Comparison of ENCODE assay signal across 26 cellular contexts in the genomic region with DNA sequence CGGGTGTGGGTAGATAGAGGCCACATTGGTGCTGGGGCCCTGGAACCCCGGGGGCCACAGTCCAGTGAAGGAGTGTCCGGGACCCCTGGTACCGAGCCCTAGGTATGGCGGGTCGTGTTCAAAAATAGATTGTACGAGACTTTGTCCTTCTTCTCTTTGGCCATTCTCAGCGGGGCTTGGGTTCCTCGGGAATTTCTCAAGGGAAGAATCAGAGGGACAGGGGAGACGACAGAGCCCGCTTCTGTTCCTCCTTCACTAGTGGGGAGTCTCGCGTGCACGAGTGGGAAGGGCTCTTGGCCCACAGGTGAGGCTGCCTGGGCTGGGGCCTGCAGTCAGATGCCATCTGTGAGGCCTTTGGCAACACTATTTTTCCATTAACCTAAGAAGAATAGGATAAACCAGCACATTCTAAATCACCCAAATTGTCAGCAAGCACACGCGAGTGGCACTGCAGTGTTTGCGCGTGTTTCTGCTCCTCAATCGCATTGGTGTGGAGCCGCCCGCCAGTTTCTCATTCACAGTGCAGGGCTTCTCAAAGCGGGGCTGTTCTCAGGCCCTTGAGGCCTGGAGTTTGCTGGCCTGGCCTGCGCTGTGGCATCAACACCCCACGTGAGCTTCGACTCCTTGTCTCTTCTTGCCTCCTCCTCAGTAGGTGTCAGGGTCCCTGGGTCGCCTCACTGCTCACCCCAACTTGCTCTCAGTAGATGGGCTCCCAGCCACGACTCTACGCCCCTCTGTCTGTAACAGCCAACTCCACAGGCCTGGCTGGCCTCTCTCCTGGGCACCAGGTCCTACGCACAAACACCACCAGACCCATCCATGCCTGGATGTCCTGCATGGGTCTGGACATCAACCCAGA.
"Had no signal": no experiment of that assay in that cellular context is flagged by ENCODE, and none has a peak within 500 bp of the region (broad histone marks: within the 10 kb centered on the region; RNA-seq: fewer than 3 reads in every experiment).

No MANE protein-coding gene starts in this region.

- H3K4me3 Mint-ChIP-seq: activated naive CD4-positive, alpha-beta T cell treated with anti-CD3 and anti-CD28 coated beads for 36 hours; activated naive CD8-positive, alpha-beta T cell treated with anti-CD3 and anti-CD28 coated beads, Interleukin-2, amount 50 U/mL, for 24 hours; activated T-cell treated with anti-CD3 and anti-CD28 coated beads, Interleukin-2, amount 50 U/mL, for 72 hours; dendritic cell treated with granulocyte-macrophage colony-stimulating factor and Interleukin-4, amounts not matched to agents 40 ng/mL and 50 ng/mL, for 4 days; mesothelial cell of epicardium; nephron; stimulated activated memory B cell treated with anti-CD40 and anti-IgM and Interleukin-4, amounts not matched to agents 10 μg/mL and 1 μg/mL and 100 μg/mL, for 72 hours; T-helper 1 cell treated with Interleukin-12 subunit alpha and Interleukin-12 subunit beta and Interleukin-4 antibody, amounts not matched to agents 30 μg/mL and 1 μg/mL, for 36 hours; WTC11 had no signal

- H3K36me3 ChIP-seq: cardiac muscle cell, left lung, stomach, transverse colon, uterus had no signal

- H3K4me1 Mint-ChIP-seq: mesothelial cell of epicardium; nephron; stimulated activated memory B cell treated with anti-CD40 and anti-IgM and Interleukin-4, amounts not matched to agents 10 μg/mL and 1 μg/mL and 100 μg/mL, for 72 hours; WTC11 had no signal

- H3K36me3 Mint-ChIP-seq: mesothelial cell of epicardium; stimulated activated memory B cell treated with anti-CD40 and anti-IgM and Interleukin-4, amounts not matched to agents 10 μg/mL and 1 μg/mL and 100 μg/mL, for 72 hours had no signal

- H3K4me1 ChIP-seq: body of pancreas, left lung, uterus had no signal

- H3K27me3 ChIP-seq: body of pancreas, cardiac muscle cell, uterus had no signal

- H3K9me3 Mint-ChIP-seq: activated naive CD4-positive, alpha-beta T cell treated with anti-CD3 and anti-CD28 coated beads for 36 hours; activated naive CD8-positive, alpha-beta T cell treated with anti-CD3 and anti-CD28 coated beads, Interleukin-2, amount 50 U/mL, for 24 hours; activated T-cell treated with anti-CD3 and anti-CD28 coated beads, Interleukin-2, amount 50 U/mL, for 72 hours; dendritic cell treated with granulocyte-macrophage colony-stimulating factor and Interleukin-4, amounts not matched to agents 40 ng/mL and 50 ng/mL, for 4 days; mesothelial cell of epicardium; nephron; stimulated activated memory B cell treated with anti-CD40 and anti-IgM and Interleukin-4, amounts not matched to agents 10 μg/mL and 1 μg/mL and 100 μg/mL, for 72 hours; T-helper 1 cell treated with Interleukin-12 subunit alpha and Interleukin-12 subunit beta and Interleukin-4 antibody, amounts not matched to agents 30 μg/mL and 1 μg/mL, for 36 hours had no signal

- H3K9me3 ChIP-seq: body of pancreas, left lung, stomach, transverse colon, uterus had no signal

- H3K27ac Mint-ChIP-seq: activated naive CD4-positive, alpha-beta T cell treated with anti-CD3 and anti-CD28 coated beads for 36 hours; activated naive CD8-positive, alpha-beta T cell treated with anti-CD3 and anti-CD28 coated beads, Interleukin-2, amount 50 U/mL, for 24 hours; activated T-cell treated with anti-CD3 and anti-CD28 coated beads, Interleukin-2, amount 50 U/mL, for 72 hours; dendritic cell treated with granulocyte-macrophage colony-stimulating factor and Interleukin-4, amounts not matched to agents 40 ng/mL and 50 ng/mL, for 4 days; mesothelial cell of epicardium; nephron; stimulated activated memory B cell treated with anti-CD40 and anti-IgM and Interleukin-4, amounts not matched to agents 10 μg/mL and 1 μg/mL and 100 μg/mL, for 72 hours; T-helper 1 cell treated with Interleukin-12 subunit alpha and Interleukin-12 subunit beta and Interleukin-4 antibody, amounts not matched to agents 30 μg/mL and 1 μg/mL, for 36 hours; WTC11 had no signal

- DNase-seq: activated CD4-positive, alpha-beta T cell treated with anti-CD3 and anti-CD28 coated beads, Interleukin-2, amount 50 U/mL, for 48 hours; activated effector memory CD4-positive, alpha-beta T cell treated with Interleukin-2 at 50 U/mL for 16 hours; activated naive CD4-positive, alpha-beta T cell treated with anti-CD3 and anti-CD28 coated beads for 36 hours; activated naive CD8-positive, alpha-beta T cell treated with anti-CD3 and anti-CD28 coated beads, Interleukin-2, amount 50 U/mL, for 24 hours; activated T-cell treated with anti-CD3 and anti-CD28 coated beads, Interleukin-2, amount 50 U/mL, for 72 hours; anterior cingulate cortex; body of pancreas; effector CD4-positive, alpha-beta T cell; erythroblast; foreskin fibroblast; kidney glomerular epithelial cell; occipital lobe; small intestine; stimulated activated CD4-positive, alpha-beta T cell treated with anti-CD3 and anti-CD28 coated beads, Interleukin-2, amount 100 ng/mL, for 24 hours; stomach; T1000; transverse colon; uterus had no signal

- H3K4me3 ChIP-seq: body of pancreas, cardiac muscle cell, left lung, stomach, transverse colon, uterus had no signal

- H3K27ac ChIP-seq: body of pancreas, cardiac muscle cell, left lung, stomach, transverse colon, uterus had no signal
